In genomic region chr5:143217065-143217803, GRCh38 we compare ENCODE assay signal across 11 cellular contexts.
DNase-seq lines count a peak whose midpoint lies in the region; FAIRE-seq and TF ChIP-seq lines count a peak whose summit lies in the region.
"Had no signal": no experiment of that assay in that cellular context is flagged by ENCODE, and none has a peak within 500 bp of the region (broad histone marks: within the 10 kb centered on the region; RNA-seq: fewer than 3 reads in every experiment).

No MANE protein-coding gene starts in this region.

- no peak overlapping the region for H3K27ac ChIP-seq in astrocyte (ENCODE audit: low read depth, low read length)
- no peak overlapping the region for H3K27ac ChIP-seq in neural progenitor cell

- peak; percentile 4; the same call in 1 of the 2 replicates for TF ChIP-seq RAD21 in Ishikawa (IDR thresholded peaks at IDR 0.05; ENCODE audit: low read depth)

- TF ChIP-seq EP300 in Ishikawa (IDR thresholded peaks at IDR 0.05; ENCODE audit: borderline replicate concordance), result no peak

- no peak overlapping the region for H3K9ac ChIP-seq in astrocyte (ENCODE audit: low read length)
- H3K9ac ChIP-seq in neural progenitor cell, result no peak overlapping the region

- peak overlapping the region; percentile 68 for H3K27ac Mint-ChIP-seq in T-helper 2 cell treated with Interferon-gamma antibody and Interleukin-4, amounts not matched to agents 5 μg/mL and 100 μg/mL, for 36 hours
- H3K27ac Mint-ChIP-seq in astrocyte (ENCODE audit: unreplicated experiment) (peak overlapping the region; percentile 51), neural progenitor cell (peak overlapping the region; percentile 24), progenitor cell of endocrine pancreas (no peak overlapping the region)

- FAIRE-seq in astrocyte (lab: Jason Lieb, UNC), result no peak

- no peak overlapping the region for H3K4me3 Mint-ChIP-seq in T-helper 2 cell treated with Interferon-gamma antibody and Interleukin-4, amounts not matched to agents 5 μg/mL and 100 μg/mL, for 36 hours
- H3K4me3 Mint-ChIP-seq in astrocyte (ENCODE audit: unreplicated experiment) (peak overlapping the region; percentile 20), neural progenitor cell (no peak overlapping the region), progenitor cell of endocrine pancreas (ENCODE audit: low read depth) (no peak overlapping the region)
- H3K4me3 Mint-ChIP-seq: GM23338 had no signal

- no peak overlapping the region for H2AFZ ChIP-seq in astrocyte (ENCODE audit: low read depth, low read length)
- no peak overlapping the region for H2AFZ ChIP-seq in neural progenitor cell (replicated peaks)
- H2AFZ ChIP-seq: GM23338 had no signal

- H3K79me2 ChIP-seq in astrocyte (ENCODE audit: insufficient read depth, low read length) (no peaks in the 10 kb centered on the region), neural progenitor cell (ENCODE audit: low read depth) (no peaks in the 10 kb centered on the region)

- H3K36me3 ChIP-seq in astrocyte (ENCODE audit: insufficient read depth, low read length) (no peaks in the 10 kb centered on the region), neural progenitor cell (no peaks in the 10 kb centered on the region)

- no peaks in the 10 kb centered on the region for H3K9me3 Mint-ChIP-seq in T-helper 2 cell treated with Interferon-gamma antibody and Interleukin-4, amounts not matched to agents 5 μg/mL and 100 μg/mL, for 36 hours
- H3K9me3 Mint-ChIP-seq in astrocyte (ENCODE audit: unreplicated experiment) (no peaks in the 10 kb centered on the region), neural progenitor cell (no peaks in the 10 kb centered on the region), progenitor cell of endocrine pancreas (ENCODE audit: low read depth) (no peaks in the 10 kb centered on the region)
- H3K9me3 Mint-ChIP-seq: GM23338 had no signal

- no peak overlapping the region for H3K4me3 ChIP-seq in astrocyte (ENCODE audit: insufficient read depth, low read depth, low read length)
- no peak overlapping the region for H3K4me3 ChIP-seq in neural progenitor cell
- H3K4me3 ChIP-seq: GM23338 had no signal

- peaks cover 12% of the 10 kb centered on the region for H3K4me1 ChIP-seq in astrocyte (ENCODE audit: insufficient read depth, low read length)
- peaks cover 34% of the 10 kb centered on the region for H3K4me1 ChIP-seq in neural progenitor cell

- no peaks in the 10 kb centered on the region for H3F3A ChIP-seq in neural progenitor cell (ENCODE audit: low read depth)

- no peaks in the 10 kb centered on the region for H3K27me3 Mint-ChIP-seq in T-helper 2 cell treated with Interferon-gamma antibody and Interleukin-4, amounts not matched to agents 5 μg/mL and 100 μg/mL, for 36 hours (ENCODE audit: low read depth)
- no peaks in the 10 kb centered on the region for H3K27me3 Mint-ChIP-seq in astrocyte (ENCODE audit: low read depth, unreplicated experiment)
- H3K27me3 Mint-ChIP-seq in neural progenitor cell (ENCODE audit: insufficient read depth, low read depth), result peaks cover 9% of the 10 kb centered on the region
- H3K27me3 Mint-ChIP-seq in progenitor cell of endocrine pancreas, result no peaks in the 10 kb centered on the region

- H3K9me3 ChIP-seq in astrocyte (ENCODE audit: insufficient read depth, low read depth, low read length) (no peaks in the 10 kb centered on the region), neural progenitor cell (ENCODE audit: low read depth) (no peaks in the 10 kb centered on the region)

- H3K36me3 Mint-ChIP-seq in T-helper 2 cell treated with Interferon-gamma antibody and Interleukin-4, amounts not matched to agents 5 μg/mL and 100 μg/mL, for 36 hours (ENCODE audit: low read depth), result peaks cover 9% of the 10 kb centered on the region
- H3K36me3 Mint-ChIP-seq in astrocyte (ENCODE audit: low read depth, unreplicated experiment) (peaks cover 5% of the 10 kb centered on the region), neural progenitor cell (no peaks in the 10 kb centered on the region), progenitor cell of endocrine pancreas (ENCODE audit: insufficient read depth) (no peaks in the 10 kb centered on the region)

- H3K4me2 ChIP-seq in astrocyte (ENCODE audit: low read length), result no peak overlapping the region
- no peak overlapping the region for H3K4me2 ChIP-seq in neural progenitor cell
- H3K4me2 ChIP-seq: GM23338 had no signal

- H3K27me3 ChIP-seq in astrocyte (ENCODE audit: insufficient read depth, low read length) (no peaks in the 10 kb centered on the region), neural progenitor cell (no peaks in the 10 kb centered on the region)

- peak; percentile 43 for DNase-seq in T-helper 2 cell treated with Interferon-gamma antibody and Interleukin-4, amounts not matched to agents 5 μg/mL and 100 μg/mL, for 36 hours (ENCODE audit: low spot score)
- DNase-seq in T-helper 2 cell (no peak), astrocyte (ENCODE audit: low read depth) (no peak), neural progenitor cell (ENCODE audit: low spot score) (peak; percentile 20), progenitor cell of endocrine pancreas (ENCODE audit: low spot score, unreplicated experiment) (no peak), KG1 (lab: John Stamatoyannopoulos, UW) (no peak), NCI-H1436 (lab: John Stamatoyannopoulos, UW) (no peak)
- DNase-seq: caudate nucleus, occipital lobe had no signal

- peaks cover 55% of the 10 kb centered on the region for H3K4me1 Mint-ChIP-seq in T-helper 2 cell treated with Interferon-gamma antibody and Interleukin-4, amounts not matched to agents 5 μg/mL and 100 μg/mL, for 36 hours (ENCODE audit: low read depth)
- H3K4me1 Mint-ChIP-seq in astrocyte (ENCODE audit: low read depth, unreplicated experiment) (peaks cover 19% of the 10 kb centered on the region), neural progenitor cell (peaks cover 72% of the 10 kb centered on the region), progenitor cell of endocrine pancreas (ENCODE audit: low read depth) (peaks cover 16% of the 10 kb centered on the region)

- TF ChIP-seq CTCF in astrocyte (IDR thresholded peaks at IDR 0.05; ENCODE audit: insufficient read depth, low read depth, low read length) (no peak), neural progenitor cell (IDR thresholded peaks at IDR 0.05) (no peak), progenitor cell of endocrine pancreas (IDR thresholded peaks at IDR 0.05; ENCODE audit: unreplicated experiment) (no peak)

- H4K20me1 ChIP-seq in astrocyte (ENCODE audit: insufficient read depth, low read length) (no peaks in the 10 kb centered on the region), neural progenitor cell (ENCODE audit: low read depth) (no peaks in the 10 kb centered on the region)

TF ChIP-seq in Ishikawa, 13 proteins besides CTCF, POLR2A, EP300 and RAD21:
- TF ChIP-seq FOXM1 (IDR thresholded peaks at IDR 0.05; ENCODE audit: borderline replicate concordance, low read depth), result no peak

Comparison
In these comparisons a context has a peak if more than half of its experiments do, and no peak if none do; other contexts are left out.
1. DNase-seq: peak in T-helper 2 cell treated with Interferon-gamma antibody and Interleukin-4, amounts not matched to agents 5 μg/mL and 100 μg/mL, for 36 hours (single experiment) and neural progenitor cell (single experiment); none in T-helper 2 cell (0 of 5), astrocyte (single experiment), progenitor cell of endocrine pancreas (single experiment), KG1 (single experiment) and NCI-H1436 (single experiment).